In genomic region chrX:7110821-7111276, GRCh38 we compare ENCODE assay signal across 9 cellular contexts. TPM values are rescaled to one million over a fixed set of nuclear protein-coding genes. Genes with fewer than 3 reads are reported as not detected.
DNase-seq lines count a peak whose midpoint lies in the region; ATAC-seq and TF ChIP-seq lines count a peak whose summit lies in the region.
"Had no signal": no experiment of that assay in that cellular context is flagged by ENCODE, and none has a peak within 500 bp of the region (broad histone marks: within the 10 kb centered on the region; RNA-seq: fewer than 3 reads in every experiment).

No MANE protein-coding gene starts in this region.

- H3K4me3 ChIP-seq in sigmoid colon: no peak overlapping the region

- TF ChIP-seq POLR2A in GM18951 (IDR thresholded peaks at IDR 0.05; ENCODE audit: extremely low read depth, insufficient read depth, insufficient read length) (peak; percentile 31), sigmoid colon (IDR thresholded peaks at IDR 0.05) (no peak)

- H3K9me3 Mint-ChIP-seq in mesothelial cell of epicardium: no peaks in the 10 kb centered on the region

- no peak overlapping the region for H3K27ac ChIP-seq in sigmoid colon

- DNase-seq in NCI-H748 treated with DMSO at 0.1 percent for 48 hours (lab: John Stamatoyannopoulos, UW) (peak; percentile 16), mesothelial cell of epicardium (ENCODE audit: low spot score in 2 of 2, unreplicated experiment in 2 of 2) (no peak), sigmoid colon (no peak), SIG-M5 treated with dmso at 0.1 percent for 504 hours (lab: John Stamatoyannopoulos, UW; ENCODE audit: unreplicated experiment) (no peak), SK-N-DZ (ENCODE audit: low spot score) (no peak), KG1 (lab: John Stamatoyannopoulos, UW) (no peak)

- 39 to 41% methylated on average over 5 of the region's 5 CpGs for WGBS in sigmoid colon, 2 donors

- in situ Hi-C loops in GM18951 (cut with MboI; ENCODE audit: low sequenced_read_pairs, unreplicated experiment): no loop called here

- intact Hi-C loops in sigmoid colon (cut with DNase I): no loop called here

- TF ChIP-seq CTCF in mesothelial cell of epicardium (IDR thresholded peaks at IDR 0.05; ENCODE audit: unreplicated experiment) (no peak), sigmoid colon (IDR thresholded peaks at IDR 0.05) (no peak)

- H3K27ac Mint-ChIP-seq in mesothelial cell of epicardium: peak overlapping the region; percentile 60

- peaks cover 0 to 14% (median 0%) of the 10 kb centered on the region in 4 donors for H3K4me1 ChIP-seq in sigmoid colon

- H3K9me3 ChIP-seq in sigmoid colon: no peaks in the 10 kb centered on the region

- H3K36me3 Mint-ChIP-seq in mesothelial cell of epicardium: peaks cover 4% of the 10 kb centered on the region

- TF ChIP-seq EP300 in sigmoid colon (IDR thresholded peaks at IDR 0.05): no peak

- H3K27me3 ChIP-seq in sigmoid colon: no peaks in the 10 kb centered on the region

- ATAC-seq in HG02763 (IDR thresholded peaks at IDR 0.05; ENCODE audit: unreplicated experiment): peak; percentile 41
- ATAC-seq: SK-N-SH treated with all-trans-retinoic acid at 6 μM for 48 hours had no signal

- no peaks in the 10 kb centered on the region for H3K36me3 ChIP-seq in sigmoid colon

- H3K4me3 Mint-ChIP-seq in mesothelial cell of epicardium: no peak overlapping the region

- no peaks in the 10 kb centered on the region for H3K27me3 Mint-ChIP-seq in mesothelial cell of epicardium (ENCODE audit: low read depth)

- H3K4me1 Mint-ChIP-seq in mesothelial cell of epicardium: peaks cover 21% of the 10 kb centered on the region

RNA-seq across cellular contexts. Expression of gene STS, which starts 36.7 kb away (rescaled TPM):
- 4.2 to 4.5 TPM (median 4.4 TPM) in 3 replicates for total RNA-seq in mesothelial cell of epicardium
- total RNA-seq in sigmoid colon: 1 to 10 TPM; 2.6 to 6.9 (median 4.2) TPM
- polyA plus RNA-seq in sigmoid colon: 1 to 10 TPM; 2.8 to 8.2 (median 6.0) TPM
- 2.3 and 2.8 TPM in 2 replicates for polyA plus RNA-seq in SK-N-DZ (2014; cell fraction: cytosol; rRNA removed)
- 1.1 and 1.2 TPM in 2 replicates for polyA plus RNA-seq in SK-N-DZ (2014; cell fraction: nucleus; rRNA removed)

RNA-seq across cellular contexts. Expression of gene PUDP, which starts 37.1 kb away (rescaled TPM):
- total RNA-seq in mesothelial cell of epicardium (41.4 to 45.6 TPM (median 44.5 TPM) in 3 replicates), sigmoid colon (10 to 100 TPM in 1 of 4 donors, 1 to 10 TPM in 3; 6.9 to 17.2 (median 8.5) TPM)
- polyA plus RNA-seq in sigmoid colon: 10 to 100 TPM; 18.2 to 29.4 (median 24.5) TPM
- 14.6 and 19.3 TPM in 2 replicates for polyA plus RNA-seq in SK-N-DZ (2014; cell fraction: cytosol; rRNA removed)
- polyA plus RNA-seq in SK-N-DZ (2014; cell fraction: nucleus; rRNA removed): 9.0 and 13.9 TPM in 2 replicates
